Comparison of ENCODE assay signal across 26 cellular contexts in genomic region chr19:48689438-48689837, GRCh38. TPM values are rescaled to one million over a fixed set of nuclear protein-coding genes. Genes with fewer than 3 reads are reported as not detected.
DNase-seq lines count a peak whose midpoint lies in the region; ATAC-seq and TF ChIP-seq lines count a peak whose summit lies in the region.
"Had no signal": no experiment of that assay in that cellular context is flagged by ENCODE, and none has a peak within 500 bp of the region (broad histone marks: within the 10 kb centered on the region; RNA-seq: fewer than 3 reads in every experiment).

No MANE protein-coding gene starts in this region.

- H4K20me1 ChIP-seq in BLaER1 treated with 17β-estradiol and CSF1 and Interleukin-3, amounts not matched to agents 10 nM and 100 nM = no peaks in the 10 kb centered on the region
- no peaks in the 10 kb centered on the region for H4K20me1 ChIP-seq in PC-3 (ENCODE audit: low read length)

- CTCF ChIA-PET in PC-3 (lab: Charles Lee) = interaction anchor here (0.5 to 0.6 kb wide), 2 partner anchors 51 to 304 kb away, joined by 3 read pairs; partner anchors contain the start of gene RUVBL2

- DNase-seq in PC-3 (peak; percentile 41), cerebellum (ENCODE audit: low spot score) (peak; percentile 78), prostate gland (ENCODE audit: low spot score) (peak; percentile 33), natural killer cell (no peak)
- no peak for DNase-seq in stimulated activated CD8-positive, alpha-beta memory T cell treated with anti-CD3 and anti-CD28 coated beads, Interleukin-4, amount 100 ng/mL, for 48 hours
- no peak for DNase-seq in activated naive CD8-positive, alpha-beta T cell treated with anti-CD3 and anti-CD28 coated beads for 36 hours
- DNase-seq: CD4-positive, alpha-beta memory T cell; COR-L47; DMS53; IMR-90; NCI-H1092 treated with DMSO at 0.1 percent for 48 hours; NCI-H1436; NCI-H187 treated with DMSO at 0.1 percent for 48 hours; NCI-H2107; NCI-H524; NCI-H774; PC-9 had no signal

- H3F3A ChIP-seq in PC-3 (ENCODE audit: low read length, unreplicated experiment) = no peaks in the 10 kb centered on the region

- no peak overlapping the region for H3K4me3 ChIP-seq in BLaER1 treated with 17β-estradiol and CSF1 and Interleukin-3, amounts not matched to agents 10 nM and 100 nM
- H3K4me3 ChIP-seq in PC-3 (ENCODE audit: low read length) (no peak overlapping the region), prostate gland (no peak overlapping the region)
- H3K4me3 ChIP-seq: PC-9 had no signal

- H2AFZ ChIP-seq in PC-3 (ENCODE audit: low read length) = no peak overlapping the region
- H2AFZ ChIP-seq: PC-9 had no signal

- H3K27me3 ChIP-seq in BLaER1 treated with 17β-estradiol and CSF1 and Interleukin-3, amounts not matched to agents 10 nM and 100 nM = no peaks in the 10 kb centered on the region
- H3K27me3 ChIP-seq in PC-3 (ENCODE audit: low read length) (no peaks in the 10 kb centered on the region), prostate gland (replicated peaks; ENCODE audit: insufficient read depth) (no peaks in the 10 kb centered on the region)

- intact Hi-C loops in PC-3 (cut with micrococcal nuclease) = no loop called here
- intact Hi-C loops in prostate gland (cut with DNase I) = no loop called here
- intact Hi-C loops in natural killer cell (cut with micrococcal nuclease) = no loop called here

- TF ChIP-seq CTCF in PC-3 (conservative IDR thresholded peaks at IDR 0.05; ENCODE audit: low read depth, low read length) = no peak
- no peak for TF ChIP-seq CTCF in prostate gland (IDR thresholded peaks at IDR 0.05)
- no peak for TF ChIP-seq CTCF in natural killer cell (IDR thresholded peaks at IDR 0.05)

- no peaks in the 10 kb centered on the region for H3K36me3 ChIP-seq in BLaER1 treated with 17β-estradiol and CSF1 and Interleukin-3, amounts not matched to agents 10 nM and 100 nM
- H3K36me3 ChIP-seq in PC-3 (ENCODE audit: low read depth, low read length) (no peaks in the 10 kb centered on the region), prostate gland (no peaks in the 10 kb centered on the region)

- H3K36me3 Mint-ChIP-seq in natural killer cell = no peaks in the 10 kb centered on the region
- no peaks in the 10 kb centered on the region for H3K36me3 Mint-ChIP-seq in activated naive CD8-positive, alpha-beta T cell treated with anti-CD3 and anti-CD28 coated beads for 36 hours
- H3K36me3 Mint-ChIP-seq: CD4-positive, alpha-beta memory T cell had no signal

- H3K9ac ChIP-seq in BLaER1 treated with 17β-estradiol and CSF1 and Interleukin-3, amounts not matched to agents 10 nM and 100 nM = peak overlapping the region in 2 of 11 experiments; percentile 15 to 49; a peak in 4 of 22 replicates
- H3K9ac ChIP-seq in PC-3 (ENCODE audit: low read length) = no peak overlapping the region
- H3K9ac ChIP-seq: KMS-11 had no signal

- no peaks in the 10 kb centered on the region for H3K9me2 ChIP-seq in PC-3 (replicated peaks; ENCODE audit: low read length)

- H3K27ac Mint-ChIP-seq in natural killer cell = no peak overlapping the region
- no peak overlapping the region for H3K27ac Mint-ChIP-seq in activated naive CD8-positive, alpha-beta T cell treated with anti-CD3 and anti-CD28 coated beads for 36 hours
- H3K27ac Mint-ChIP-seq: CD4-positive, alpha-beta memory T cell had no signal

- WGBS in prostate gland = 31% methylated on average over 7 of the region's 7 CpGs

- H3K27ac ChIP-seq in BLaER1 treated with 17β-estradiol and CSF1 and Interleukin-3, amounts not matched to agents 10 nM and 100 nM = peak overlapping the region in 2 of 11 experiments; percentile 23 to 31; a peak in 1 of 22 replicates
- H3K27ac ChIP-seq in PC-3 (ENCODE audit: low read length) (no peak overlapping the region), prostate gland (peak overlapping the region in 1 of 2 donors; percentile 35)
- H3K27ac ChIP-seq: KMS-11, PC-9 had no signal

- no peaks in the 10 kb centered on the region for H3K9me3 Mint-ChIP-seq in natural killer cell
- H3K9me3 Mint-ChIP-seq in activated naive CD8-positive, alpha-beta T cell treated with anti-CD3 and anti-CD28 coated beads for 36 hours = no peaks in the 10 kb centered on the region
- H3K9me3 Mint-ChIP-seq: CD4-positive, alpha-beta memory T cell had no signal

- H3K9me3 ChIP-seq in BLaER1 treated with 17β-estradiol and CSF1 and Interleukin-3, amounts not matched to agents 10 nM and 100 nM (replicated peaks in 1 of 11) = peaks cover 0 to 3% (median 0%) of the 10 kb centered on the region in 11 experiments; a peak in 1 of 22 replicates
- no peaks in the 10 kb centered on the region for H3K9me3 ChIP-seq in PC-3 (ENCODE audit: low read length)
- H3K9me3 ChIP-seq in prostate gland = no peaks in the 10 kb centered on the region

- no peak for ATAC-seq in PC-3
- ATAC-seq in natural killer cell = no peak
- ATAC-seq in HG03439 (IDR thresholded peaks at IDR 0.05; ENCODE audit: unreplicated experiment) = no peak
- ATAC-seq: HCT116, Right ventricle myocardium inferior had no signal

- POLR2A ChIA-PET in PC-3 (lab: Charles Lee; ENCODE audit: unreplicated experiment) = no interaction called here

- H3K79me2 ChIP-seq in PC-3 (ENCODE audit: low read length) = no peaks in the 10 kb centered on the region

- H3K4me3 Mint-ChIP-seq in natural killer cell = no peak overlapping the region
- H3K4me3 Mint-ChIP-seq in activated naive CD8-positive, alpha-beta T cell treated with anti-CD3 and anti-CD28 coated beads for 36 hours = no peak overlapping the region
- H3K4me3 Mint-ChIP-seq: CD4-positive, alpha-beta memory T cell had no signal

- no TSS peak for BruUV-seq in PC-3 (replicated peaks; lab: Mats Ljungman, UMichigan)

- H3K27me3 Mint-ChIP-seq in natural killer cell (ENCODE audit: low read depth in 2 of 2) = no peaks in the 10 kb centered on the region
- no peaks in the 10 kb centered on the region for H3K27me3 Mint-ChIP-seq in activated naive CD8-positive, alpha-beta T cell treated with anti-CD3 and anti-CD28 coated beads for 36 hours
- H3K27me3 Mint-ChIP-seq: CD4-positive, alpha-beta memory T cell had no signal

- H3K4me1 Mint-ChIP-seq in natural killer cell = no peaks in the 10 kb centered on the region
- H3K4me1 Mint-ChIP-seq in activated naive CD8-positive, alpha-beta T cell treated with anti-CD3 and anti-CD28 coated beads for 36 hours = no peaks in the 10 kb centered on the region
- H3K4me1 Mint-ChIP-seq: CD4-positive, alpha-beta memory T cell had no signal

- peaks cover 0 to 61% (median 44%) of the 10 kb centered on the region in 10 experiments; a peak in 18 of 20 replicates for H3K4me1 ChIP-seq in BLaER1 treated with 17β-estradiol and CSF1 and Interleukin-3, amounts not matched to agents 10 nM and 100 nM
- H3K4me1 ChIP-seq in PC-3 (ENCODE audit: insufficient read depth, low read length) (peaks cover 3% of the 10 kb centered on the region; the same call in 1 of the 2 replicates), prostate gland (replicated peaks) (no peaks in the 10 kb centered on the region)

- H3K4me2 ChIP-seq in BLaER1 treated with 17β-estradiol and CSF1 and Interleukin-3, amounts not matched to agents 10 nM and 100 nM = peak overlapping the region in 7 of 11 experiments; percentile 4 to 73 (median 41); a peak in 10 of 22 replicates
- H3K4me2 ChIP-seq in PC-3 (ENCODE audit: low read length) = no peak overlapping the region
- H3K4me2 ChIP-seq: KMS-11, PC-9 had no signal

- TF ChIP-seq POLR2A in prostate gland (IDR thresholded peaks at IDR 0.05) = no peak

RNA-seq across cellular contexts. Expression of gene FUT2, which starts 6.3 kb away (rescaled TPM):
- total RNA-seq in PC-3 (2014; rRNA removed) (0.69 TPM in 1 of 2 replicates, not detected in the other), cerebellum (0.18 TPM), prostate gland (1 to 10 TPM; 1.4 to 2.7 TPM), natural killer cell (not detected)
- not detected for total RNA-seq in activated naive CD8-positive, alpha-beta T cell treated with anti-CD3 and anti-CD28 coated beads for 36 hours
- total RNA-seq: A172; CD4-positive, alpha-beta memory T cell; Daoy; IMR-90; Right ventricle myocardium inferior; RPMI7951; SK-MEL-5 had no signal

RNA-seq across cellular contexts. Expression of gene NTN5, which starts 16.6 kb away (rescaled TPM):
- total RNA-seq in PC-3 (2014; rRNA removed) = 0.18 and 0.81 TPM in 2 replicates
- not detected for total RNA-seq in cerebellum
- total RNA-seq in prostate gland = 1 to 10 TPM in 1 of 2 donors, under 1 TPM in 1; 0.91 to 2.6 TPM
- total RNA-seq in natural killer cell = 1 to 10 TPM; 1.3 to 3.4 (median 2.1) TPM
- total RNA-seq in activated naive CD8-positive, alpha-beta T cell treated with anti-CD3 and anti-CD28 coated beads for 36 hours = under 1 TPM; 0.21 to 0.24 TPM
- total RNA-seq: A172, Daoy, IMR-90, RPMI7951 had no signal

RNA-seq across cellular contexts. Expression of gene MAMSTR, which starts 30.1 kb away (rescaled TPM):
- total RNA-seq in PC-3 (2014; rRNA removed) (0.18 and 0.40 TPM in 2 replicates), cerebellum (1.1 TPM), prostate gland (10 to 100 TPM in 1 of 2 donors, 1 to 10 TPM in 1; 2.6 to 13.9 TPM), natural killer cell (1 to 10 TPM in 1 of 3 donors, under 1 TPM in 2; 0.56 to 1.2 (median 0.98) TPM)
- total RNA-seq in activated naive CD8-positive, alpha-beta T cell treated with anti-CD3 and anti-CD28 coated beads for 36 hours = under 1 TPM; 0.41 to 0.46 TPM

RNA-seq across cellular contexts. Expression of gene CA11, which starts 43.5 kb away (rescaled TPM):
- total RNA-seq in PC-3 (2014; rRNA removed) (0.63 and 4.1 TPM in 2 replicates), cerebellum (13.6 TPM), prostate gland (10 to 100 TPM in 1 of 2 donors, 1 to 10 TPM in 1; 7.0 to 11.2 TPM), natural killer cell (10 to 100 TPM in 2 of 3 donors, 1 to 10 TPM in 1; 9.2 to 11.9 (median 11.0) TPM)
- total RNA-seq in activated naive CD8-positive, alpha-beta T cell treated with anti-CD3 and anti-CD28 coated beads for 36 hours = 10 to 100 TPM; 11.9 to 14.1 TPM
- total RNA-seq: Daoy had no signal

RNA-seq across cellular contexts. Expression of gene RASIP1, which starts 51.0 kb away (rescaled TPM):
- total RNA-seq in PC-3 (2014; rRNA removed) (0.40 and 0.51 TPM in 2 replicates), cerebellum (4.7 TPM), prostate gland (10 to 100 TPM in 1 of 2 donors, 1 to 10 TPM in 1; 9.1 to 16.2 TPM), natural killer cell (not detected)
- total RNA-seq in activated naive CD8-positive, alpha-beta T cell treated with anti-CD3 and anti-CD28 coated beads for 36 hours = under 1 TPM; 0.40 to 0.49 TPM

Comparison
In these comparisons a context has a peak if more than half of its experiments do, and no peak if none do; other contexts are left out.
1. DNase-seq: peak in PC-3 (single experiment), cerebellum (single experiment) and prostate gland (single experiment); none in stimulated activated CD8-positive, alpha-beta memory T cell treated with anti-CD3 and anti-CD28 coated beads, Interleukin-4, amount 100 ng/mL, for 48 hours (single experiment), natural killer cell (single experiment) and activated naive CD8-positive, alpha-beta T cell treated with anti-CD3 and anti-CD28 coated beads for 36 hours (single experiment).